ENCODE assay signal across 18 cellular contexts in the genomic region with DNA sequence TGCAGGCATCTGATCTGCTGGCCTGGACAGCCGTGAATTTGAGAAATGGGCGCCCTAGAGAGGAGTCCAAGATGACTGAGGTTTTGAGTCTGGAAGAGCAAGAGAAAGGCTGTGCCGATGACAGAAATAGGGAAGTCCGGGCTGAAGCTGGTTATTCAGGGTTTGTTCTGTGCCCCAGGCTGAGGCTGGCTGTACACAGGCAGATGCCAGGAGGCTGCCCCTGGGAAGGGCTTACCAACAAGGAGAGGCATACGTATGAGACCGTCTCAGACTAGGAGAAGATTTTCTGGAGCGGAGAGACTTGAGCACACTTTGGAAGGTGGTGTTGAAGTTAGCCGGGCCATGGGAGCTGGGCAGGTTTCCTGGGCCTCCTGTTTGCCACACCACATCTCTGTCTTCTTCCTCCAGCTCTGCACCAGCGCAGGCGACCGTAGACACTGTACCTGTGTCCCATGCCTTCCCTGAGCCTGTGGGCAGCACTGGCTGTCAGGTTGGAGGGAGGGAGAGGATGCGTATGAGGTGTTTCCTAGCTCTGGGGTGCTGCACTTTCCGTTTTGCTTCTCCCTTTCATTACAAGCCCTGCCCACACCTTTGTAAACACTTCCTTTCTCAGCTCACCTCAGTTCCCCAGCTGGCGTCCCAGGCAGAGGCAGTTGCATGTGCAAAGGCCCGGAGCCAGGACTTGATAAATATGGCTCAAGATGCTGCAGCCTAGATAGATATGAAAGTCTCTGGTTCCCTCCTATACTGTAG.
DNase-seq lines count a peak whose midpoint lies in the region; ATAC-seq, FAIRE-seq and TF ChIP-seq lines count a peak whose summit lies in the region.
"Had no signal": no experiment of that assay in that cellular context is flagged by ENCODE, and none has a peak within 500 bp of the region (broad histone marks: within the 10 kb centered on the region; RNA-seq: fewer than 3 reads in every experiment).

No MANE protein-coding gene starts in this region.

- no peak overlapping the region for H3K27ac ChIP-seq in GM23338 (ENCODE audit: low read depth)
- H3K27ac ChIP-seq in K562 (ENCODE audit: extremely low read depth, low read depth, low read length) = no peak overlapping the region
- H3K27ac ChIP-seq in sigmoid colon = peak overlapping the region; percentile 14 to 66 (median 32)
- H3K27ac ChIP-seq in neural progenitor cell = no peak overlapping the region

- no peak overlapping the region for H3K27ac Mint-ChIP-seq in GM23338
- no peak overlapping the region for H3K27ac Mint-ChIP-seq in neural progenitor cell
- H3K27ac Mint-ChIP-seq: activated T-helper 2 cell treated with anti-CD3 and anti-CD28 coated beads, Interferon-gamma antibody, Interleukin-2, Interleukin-4, amounts not matched to agents 10 μg/mL and 5 μg/mL and 100 μg/mL, durations not matched to agents 14 hours and 24 hours and 36 hours; brain had no signal

- H3F3A ChIP-seq in GM23338 (replicated peaks; ENCODE audit: low read depth) (no peaks in the 10 kb centered on the region), neural progenitor cell (ENCODE audit: low read depth) (peaks cover 5% of the 10 kb centered on the region)

- H3K4me1 ChIP-seq in GM23338 (ENCODE audit: insufficient read depth) (peaks cover 37% of the 10 kb centered on the region), K562 (replicated peaks in 1 of 2; ENCODE audit: control insufficient read depth in 2 of 2, insufficient read depth in 2 of 2, low read length in 2 of 2) (no peaks in the 10 kb centered on the region; a peak in 3 of 5 replicates), sigmoid colon (peaks cover 0 to 3% (median 0%) of the 10 kb centered on the region in 4 donors), neural progenitor cell (peaks cover 30% of the 10 kb centered on the region)

- H3K4me3 Mint-ChIP-seq in GM23338 = no peak overlapping the region
- H3K4me3 Mint-ChIP-seq in neural progenitor cell = no peak overlapping the region
- H3K4me3 Mint-ChIP-seq: brain had no signal

- no peaks in the 10 kb centered on the region for H3K36me3 ChIP-seq in GM23338 (ENCODE audit: insufficient read depth)
- no peaks in the 10 kb centered on the region for H3K36me3 ChIP-seq in K562 (ENCODE audit: control insufficient read depth, insufficient read depth, low read length)
- no peaks in the 10 kb centered on the region for H3K36me3 ChIP-seq in sigmoid colon
- H3K36me3 ChIP-seq in neural progenitor cell = no peaks in the 10 kb centered on the region

- CTCF ChIA-PET in GM10248 (lab: Yijun Ruan, JAX) = interaction anchor here (1.5 to 1.9 kb wide), 3 partner anchors 11 to 97 kb away, joined by 4 read pairs; no protein-coding TSS in a partner anchor
- CTCF ChIA-PET in K562 (lab: Yijun Ruan, JAX; ENCODE audit: low intra/inter-chr PET ratio) = no interaction called here

- peaks cover 53% of the 10 kb centered on the region for H3K4me1 Mint-ChIP-seq in GM23338
- H3K4me1 Mint-ChIP-seq in neural progenitor cell = peaks cover 63% of the 10 kb centered on the region

- TF ChIP-seq EP300 in K562 (IDR thresholded peaks at IDR 0.05; ENCODE audit: low read length) (no peak), sigmoid colon (IDR thresholded peaks at IDR 0.05) (no peak)

- H3K9me3 ChIP-seq in K562 (replicated peaks; ENCODE audit: control insufficient read depth, insufficient read depth, low read depth, low read length) (no peaks in the 10 kb centered on the region), sigmoid colon (no peaks in the 10 kb centered on the region), neural progenitor cell (ENCODE audit: low read depth) (no peaks in the 10 kb centered on the region)

- H3K36me3 Mint-ChIP-seq in GM23338 (ENCODE audit: low read depth) (no peaks in the 10 kb centered on the region), neural progenitor cell (no peaks in the 10 kb centered on the region)
- H3K36me3 Mint-ChIP-seq: brain; CD4-positive, alpha-beta memory T cell had no signal

- no TSS peak for BruUV-seq in K562 (replicated peaks; lab: Mats Ljungman, UMichigan)

- TF ChIP-seq POLR2A in K562 (conservative IDR thresholded peaks at IDR 0.05) (no peak), sigmoid colon (IDR thresholded peaks at IDR 0.05) (no peak)

- H3K9ac ChIP-seq in K562 (ENCODE audit: insufficient read depth in 1 of 2, low read depth in 2 of 2, low read length in 2 of 2) (no peak overlapping the region), neural progenitor cell (no peak overlapping the region)

- H3K9me2 ChIP-seq in GM23338 (ENCODE audit: insufficient read depth) = no peaks in the 10 kb centered on the region

- WGBS in K562 (ENCODE audit: insufficient coverage, low coverage, missing lambda C conversion rate) = 68% methylated on average over 12 of the region's 15 CpGs
- 77 to 78% methylated on average over 15 of the region's 15 CpGs for WGBS in sigmoid colon, 2 donors

- intact Hi-C loops in K562 (cut with micrococcal nuclease) = loop anchor here (10.0 kb wide), 1 partner anchor 75 kb away; no protein-coding TSS in a partner anchor
- intact Hi-C loops in sigmoid colon (cut with DNase I) = no loop called here

- H3K9me3 Mint-ChIP-seq in GM23338 (no peaks in the 10 kb centered on the region; the same call in 2 of the 3 replicates), neural progenitor cell (no peaks in the 10 kb centered on the region)
- H3K9me3 Mint-ChIP-seq: activated T-helper 2 cell treated with anti-CD3 and anti-CD28 coated beads, Interferon-gamma antibody, Interleukin-2, Interleukin-4, amounts not matched to agents 10 μg/mL and 5 μg/mL and 100 μg/mL, durations not matched to agents 14 hours and 24 hours and 36 hours had no signal

- H2AFZ ChIP-seq in GM23338 (peak overlapping the region; percentile 44; the same call in 1 of the 2 replicates), K562 (ENCODE audit: low read depth, low read length) (no peak overlapping the region), neural progenitor cell (replicated peaks) (no peak overlapping the region)

- TF ChIP-seq RAD21 in K562 (CRISPR knock-in tag; conservative IDR thresholded peaks at IDR 0.05 in 1 of 2, IDR thresholded peaks at IDR 0.05 in 1 of 2) = no peak

- H4K20me1 ChIP-seq in GM23338 (replicated peaks; ENCODE audit: insufficient read depth) (no peaks in the 10 kb centered on the region), K562 (replicated peaks; ENCODE audit: control insufficient read depth, insufficient read depth, low read length) (no peaks in the 10 kb centered on the region), neural progenitor cell (ENCODE audit: low read depth) (no peaks in the 10 kb centered on the region)

- H3K4me3 ChIP-seq in GM23338 (no peak overlapping the region), K562 (no peak overlapping the region), sigmoid colon (no peak overlapping the region), neural progenitor cell (no peak overlapping the region)

- FAIRE-seq in K562 (lab: Jason Lieb, UNC) (no peak), RCC 7860 (lab: Jason Lieb, UNC) (no peak)
- FAIRE-seq: endometrium, keratinocyte, urothelium cell line had no signal

- H3K79me2 ChIP-seq in GM23338 (replicated peaks; ENCODE audit: insufficient read depth) (no peaks in the 10 kb centered on the region), K562 (ENCODE audit: control insufficient read depth, insufficient read depth, low read length) (no peaks in the 10 kb centered on the region), neural progenitor cell (ENCODE audit: low read depth) (no peaks in the 10 kb centered on the region)

- no peaks in the 10 kb centered on the region for H3K9me1 ChIP-seq in K562 (ENCODE audit: control insufficient read depth, insufficient read depth, low read length)

- H3K27me3 Mint-ChIP-seq in GM23338 (ENCODE audit: insufficient read depth, low read depth, poor library complexity) (peaks cover 7% of the 10 kb centered on the region), neural progenitor cell (ENCODE audit: insufficient read depth, low read depth) (peaks cover 9% of the 10 kb centered on the region)

- POLR2A ChIA-PET in GM10248 (lab: Yijun Ruan, JAX) = no interaction called here
- POLR2A ChIA-PET in K562 (lab: Yijun Ruan, JAX) = interaction anchor here (0.7 kb wide), 1 partner anchor 20 kb away, joined by 3 read pairs; no protein-coding TSS in a partner anchor

- H3K27me3 ChIP-seq in GM23338 (ENCODE audit: insufficient read depth) (no peaks in the 10 kb centered on the region), K562 (ENCODE audit: control insufficient read depth in 2 of 2, insufficient read depth in 2 of 2, low read length in 2 of 2) (no peaks in the 10 kb centered on the region), sigmoid colon (no peaks in the 10 kb centered on the region), neural progenitor cell (no peaks in the 10 kb centered on the region)

- in situ Hi-C loops in K562 (cut with MboI) = no loop called here

- no peak for ATAC-seq in GM23338
- no peak for ATAC-seq in K562
- no peak for ATAC-seq in HG03175 (IDR thresholded peaks at IDR 0.05; ENCODE audit: unreplicated experiment)

- TF ChIP-seq CTCF in GM10248 (IDR thresholded peaks at IDR 0.05; ENCODE audit: control extremely low read depth, extremely low read depth, low read depth, missing control alignments) (no peak), GM23338 (conservative IDR thresholded peaks at IDR 0.05; ENCODE audit: low read depth in 2 of 2) (no peak), K562 (IDR thresholded peaks at IDR 0.05 in 2 of 3, conservative IDR thresholded peaks at IDR 0.05 in 1 of 3; ENCODE audit: insufficient read depth in 2 of 3, low read depth in 1 of 3, low read length in 3 of 3) (no peak), sigmoid colon (IDR thresholded peaks at IDR 0.05) (no peak), neural progenitor cell (IDR thresholded peaks at IDR 0.05) (no peak)

- peak; percentile 63 for DNase-seq in GM10248 (ENCODE audit: extremely low spot score)
- DNase-seq in GM23338 (ENCODE audit: low spot score) = no peak
- DNase-seq in K562 (ENCODE audit: extremely low read depth in 1 of 4, low spot score in 3 of 4) = no peak
- DNase-seq in sigmoid colon = no peak
- no peak for DNase-seq in neural progenitor cell (ENCODE audit: low spot score)
- no peak for DNase-seq in RCC 7860 (ENCODE audit: low spot score)
- DNase-seq: activated CD4-positive, alpha-beta T cell treated with anti-CD3 and anti-CD28 coated beads, Interleukin-2, amount 50 U/mL, for 48 hours; CD4-positive, alpha-beta memory T cell; KG1; NCI-H1694; NCI-H526 treated with DMSO at 0.1 percent for 48 hours; T-helper 9 cell had no signal

- no peak overlapping the region for H3K4me2 ChIP-seq in GM23338
- no peak overlapping the region for H3K4me2 ChIP-seq in K562 (ENCODE audit: insufficient read depth, low read length)
- no peak overlapping the region for H3K4me2 ChIP-seq in neural progenitor cell

TF ChIP-seq in GM23338, 12 proteins besides CTCF, POLR2A, EP300 and RAD21 (continues in another document):
- TF ChIP-seq NANOG (IDR thresholded peaks at IDR 0.05; ENCODE audit: borderline replicate concordance) = no peak
- no peak for TF ChIP-seq JUNB (IDR thresholded peaks at IDR 0.05; ENCODE audit: unreplicated experiment)
- no peak for TF ChIP-seq POLR2AphosphoS5 (IDR thresholded peaks at IDR 0.05; ENCODE audit: low read depth)
- no peak for TF ChIP-seq STAT1 (IDR thresholded peaks at IDR 0.05; ENCODE audit: unreplicated experiment)

TF ChIP-seq in K562, 482 proteins besides CTCF, POLR2A, EP300 and RAD21:
- TF ChIP-seq TAL1 (IDR thresholded peaks at IDR 0.05) (no peak), SPI1 (IDR thresholded peaks at IDR 0.05; ENCODE audit: borderline replicate concordance, low read depth, low read length) (0 out of 2 replicates have a peak, but pooled peaks have one; percentile 26)

Comparison
In these comparisons a context has a peak if more than half of its experiments do, and no peak if none do; other contexts are left out.
1. H3K27ac ChIP-seq: peak in sigmoid colon (4 of 4); none in GM23338 (single experiment), K562 (single experiment) and neural progenitor cell (single experiment).